Comparison of ENCODE assay signal across 18 cellular contexts in genomic region chr11:36214976-36215687, GRCh38.
A peak's percentile ranks its signal among the peaks of the same experiment; 100 is the strongest.
DNase-seq lines count a peak whose midpoint lies in the region; TF ChIP-seq lines count a peak whose summit lies in the region.
"Had no signal": no experiment of that assay in that cellular context is flagged by ENCODE, and none has a peak within 500 bp of the region (broad histone marks: within the 10 kb centered on the region; RNA-seq: fewer than 3 reads in every experiment).

No MANE protein-coding gene starts in this region.

- H3K27ac Mint-ChIP-seq in MCF 10A (ENCODE audit: low read depth, unreplicated experiment) (peak overlapping the region; percentile 88), nephron progenitor cell (peak overlapping the region; percentile 43), Calu3 (ENCODE audit: unreplicated experiment) (no peak overlapping the region)
- H3K27ac Mint-ChIP-seq in activated T-helper 2 cell treated with anti-CD3 and anti-CD28 coated beads, Interferon-gamma antibody, Interleukin-2, Interleukin-4, amounts not matched to agents 10 μg/mL and 5 μg/mL and 100 μg/mL, durations not matched to agents 14 hours and 24 hours and 36 hours: no peak overlapping the region

- H3K36me3 Mint-ChIP-seq in MCF 10A (ENCODE audit: insufficient read depth, unreplicated experiment) (peaks cover 36% of the 10 kb centered on the region), nephron progenitor cell (ENCODE audit: low read depth) (peaks cover 39% of the 10 kb centered on the region), Calu3 (ENCODE audit: insufficient read depth, unreplicated experiment) (no peaks in the 10 kb centered on the region)
- H3K36me3 Mint-ChIP-seq in activated T-helper 2 cell treated with anti-CD3 and anti-CD28 coated beads, Interferon-gamma antibody, Interleukin-2, Interleukin-4, amounts not matched to agents 10 μg/mL and 5 μg/mL and 100 μg/mL, durations not matched to agents 14 hours and 24 hours and 36 hours (ENCODE audit: low read depth): no peaks in the 10 kb centered on the region

- no peak overlapping the region for H3K9ac ChIP-seq in mammary epithelial cell (ENCODE audit: insufficient read depth, low read length)
- H3K9ac ChIP-seq: GM23248 had no signal

- BruUV-seq in MCF 10A (replicated peaks; lab: Mats Ljungman, UMichigan) (no TSS peak), mammary epithelial cell (replicated peaks; lab: Mats Ljungman, UMichigan) (no TSS peak), Calu3 (replicated peaks; lab: Mats Ljungman, UMichigan) (no TSS peak)

- no peaks in the 10 kb centered on the region for H3K36me3 ChIP-seq in mammary epithelial cell (ENCODE audit: insufficient read depth, low read length)

- H3K9me3 Mint-ChIP-seq in MCF 10A (ENCODE audit: unreplicated experiment) (peaks cover 7% of the 10 kb centered on the region), nephron progenitor cell (peaks cover 24% of the 10 kb centered on the region), Calu3 (ENCODE audit: low read depth, unreplicated experiment) (no peaks in the 10 kb centered on the region)
- peaks cover 10% of the 10 kb centered on the region for H3K9me3 Mint-ChIP-seq in activated T-helper 2 cell treated with anti-CD3 and anti-CD28 coated beads, Interferon-gamma antibody, Interleukin-2, Interleukin-4, amounts not matched to agents 10 μg/mL and 5 μg/mL and 100 μg/mL, durations not matched to agents 14 hours and 24 hours and 36 hours

- TF ChIP-seq CTCF in MCF 10A (IDR thresholded peaks at IDR 0.05; ENCODE audit: unreplicated experiment) (no peak), mammary epithelial cell (conservative IDR thresholded peaks at IDR 0.05 in 1 of 2, IDR thresholded peaks at IDR 0.05 in 1 of 2; ENCODE audit: extremely low read depth in 1 of 2, insufficient read depth in 1 of 2, low read depth in 1 of 2, low read length in 2 of 2) (no peak), nephron progenitor cell (IDR thresholded peaks at IDR 0.05) (no peak), Calu3 (IDR thresholded peaks at IDR 0.05; ENCODE audit: unreplicated experiment) (no peak)

- no peak overlapping the region for H3K4me2 ChIP-seq in mammary epithelial cell (ENCODE audit: insufficient read depth, low read depth, low read length)

- no peaks in the 10 kb centered on the region for H4K20me1 ChIP-seq in mammary epithelial cell (ENCODE audit: insufficient read depth, low read length)

- no peaks in the 10 kb centered on the region for H3K27me3 ChIP-seq in mammary epithelial cell (ENCODE audit: insufficient read depth, low read length)

- POLR2A ChIA-PET in MCF 10A (lab: Yijun Ruan, JAX): no interaction called here

- in situ Hi-C loops in mammary epithelial cell (cut with MboI; ENCODE audit: low sequenced_read_pairs in 2 of 2): no loop called here

- no peak overlapping the region for H3K4me3 Mint-ChIP-seq in MCF 10A (ENCODE audit: unreplicated experiment)
- H3K4me3 Mint-ChIP-seq in nephron progenitor cell: no peak overlapping the region
- no peak overlapping the region for H3K4me3 Mint-ChIP-seq in activated T-helper 2 cell treated with anti-CD3 and anti-CD28 coated beads, Interferon-gamma antibody, Interleukin-2, Interleukin-4, amounts not matched to agents 10 μg/mL and 5 μg/mL and 100 μg/mL, durations not matched to agents 14 hours and 24 hours and 36 hours (ENCODE audit: low read depth)
- no peak overlapping the region for H3K4me3 Mint-ChIP-seq in Calu3 (ENCODE audit: low read depth, unreplicated experiment)

- H3K27ac ChIP-seq in mammary epithelial cell (ENCODE audit: insufficient read depth, low read depth, low read length): no peak overlapping the region
- peak overlapping the region; percentile 96 for H3K27ac ChIP-seq in cingulate gyrus (ENCODE audit: low read depth, low read length)
- H3K27ac ChIP-seq: C4-2B, GM23248, RWPE1 had no signal

- peaks cover 28% of the 10 kb centered on the region for H3K4me1 Mint-ChIP-seq in MCF 10A (ENCODE audit: insufficient read depth, unreplicated experiment)
- H3K4me1 Mint-ChIP-seq in nephron progenitor cell: peaks cover 43% of the 10 kb centered on the region
- H3K4me1 Mint-ChIP-seq in activated T-helper 2 cell treated with anti-CD3 and anti-CD28 coated beads, Interferon-gamma antibody, Interleukin-2, Interleukin-4, amounts not matched to agents 10 μg/mL and 5 μg/mL and 100 μg/mL, durations not matched to agents 14 hours and 24 hours and 36 hours (ENCODE audit: low read depth): no peaks in the 10 kb centered on the region
- H3K4me1 Mint-ChIP-seq in Calu3 (ENCODE audit: low read depth, unreplicated experiment): peaks cover 14% of the 10 kb centered on the region

- no peak overlapping the region for H3K4me3 ChIP-seq in mammary epithelial cell (replicated peaks in 1 of 3; ENCODE audit: insufficient read depth in 1 of 3, low read depth in 2 of 3, low read length in 3 of 3)
- H3K4me3 ChIP-seq: GM23248 had no signal

- intact Hi-C loops in MCF 10A (cut with micrococcal nuclease): no loop called here
- intact Hi-C loops in mammary epithelial cell (cut with micrococcal nuclease): no loop called here
- intact Hi-C loops in activated T-helper 2 cell treated with anti-CD3 and anti-CD28 coated beads, Interferon-gamma antibody, Interleukin-2, Interleukin-4, amounts not matched to agents 10 μg/mL and 5 μg/mL and 100 μg/mL, durations not matched to agents 14 hours and 24 hours and 36 hours (cut with micrococcal nuclease): no loop called here
- intact Hi-C loops in Calu3 (cut with micrococcal nuclease; ENCODE audit: unreplicated experiment): no loop called here

- DNase-seq in MCF 10A (ENCODE audit: unreplicated experiment) (no peak), mammary epithelial cell (no peak), nephron progenitor cell (no peak), NCI-H146 (lab: John Stamatoyannopoulos, UW) (no peak), NCI-H2029 (lab: John Stamatoyannopoulos, UW) (no peak), Calu3 (no peak)
- no peak for DNase-seq in activated T-helper 2 cell treated with anti-CD3 and anti-CD28 coated beads, Interferon-gamma antibody, Interleukin-2, Interleukin-4, amounts not matched to agents 10 μg/mL and 5 μg/mL and 100 μg/mL, durations not matched to agents 14 hours and 24 hours and 36 hours (ENCODE audit: low spot score)
- DNase-seq: GM23248, IMR-90, Kasumi-1, NCI-H1417, NCI-H2081, NCI-H345, NCI-H526 treated with DMSO at 0.1 percent for 48 hours, OCI-M1 had no signal

- CTCF ChIA-PET in MCF 10A (lab: Yijun Ruan, JAX): no interaction called here
- CTCF ChIA-PET in mammary epithelial cell (lab: Charles Lee; ENCODE audit: low non-redundant PET): no interaction called here
- CTCF ChIA-PET in Calu3 (lab: Charles Lee): interaction anchor here (0.5 kb wide), 1 partner anchor 27 kb away, joined by 7 read pairs; no protein-coding TSS in a partner anchor

- peaks cover 4% of the 10 kb centered on the region for H3K9me3 ChIP-seq in mammary epithelial cell (replicated peaks; ENCODE audit: insufficient read depth, low read length)

- dilution Hi-C loops in mammary epithelial cell (cut with HindIII; ENCODE audit: low sequenced_read_pairs): no loop called here

- H2AFZ ChIP-seq in mammary epithelial cell (ENCODE audit: low read depth, low read length): no peak overlapping the region
- H2AFZ ChIP-seq: GM23248 had no signal

- H3K27me3 Mint-ChIP-seq in MCF 10A (ENCODE audit: insufficient read depth, unreplicated experiment): no peaks in the 10 kb centered on the region
- peaks cover 2% of the 10 kb centered on the region for H3K27me3 Mint-ChIP-seq in nephron progenitor cell (ENCODE audit: low read depth, poor library complexity)
- H3K27me3 Mint-ChIP-seq in activated T-helper 2 cell treated with anti-CD3 and anti-CD28 coated beads, Interferon-gamma antibody, Interleukin-2, Interleukin-4, amounts not matched to agents 10 μg/mL and 5 μg/mL and 100 μg/mL, durations not matched to agents 14 hours and 24 hours and 36 hours (ENCODE audit: low read depth): no peaks in the 10 kb centered on the region
- no peaks in the 10 kb centered on the region for H3K27me3 Mint-ChIP-seq in Calu3 (ENCODE audit: unreplicated experiment)

- peaks cover 27% of the 10 kb centered on the region for H3K4me1 ChIP-seq in mammary epithelial cell (ENCODE audit: insufficient read depth, low read length)

- H3K79me2 ChIP-seq in mammary epithelial cell (ENCODE audit: insufficient read depth, low read length): no peaks in the 10 kb centered on the region

- WGBS in mammary epithelial cell (ENCODE audit: low coverage, missing lambda C conversion rate): 86% methylated on average over 12 of the region's 13 CpGs

Comparison
In these comparisons a context has a peak if more than half of its experiments do, and no peak if none do; other contexts are left out.
1. H3K27ac Mint-ChIP-seq: peak in MCF 10A (single experiment) and nephron progenitor cell (single experiment); none in activated T-helper 2 cell treated with anti-CD3 and anti-CD28 coated beads, Interferon-gamma antibody, Interleukin-2, Interleukin-4, amounts not matched to agents 10 μg/mL and 5 μg/mL and 100 μg/mL, durations not matched to agents 14 hours and 24 hours and 36 hours (single experiment) and Calu3 (single experiment).